ENCODE assay signal across 26 cellular contexts in genomic region chr5:151384106-151384505, GRCh38. TPM values are rescaled to one million over a fixed set of nuclear protein-coding genes. Genes with fewer than 3 reads are reported as not detected.
DNase-seq lines count a peak whose midpoint lies in the region; ATAC-seq and TF ChIP-seq lines count a peak whose summit lies in the region.
"Had no signal": no experiment of that assay in that cellular context is flagged by ENCODE, and none has a peak within 500 bp of the region (broad histone marks: within the 10 kb centered on the region; RNA-seq: fewer than 3 reads in every experiment).

No MANE protein-coding gene starts in this region.

- peak overlapping the region; percentile 91 for H3K27ac ChIP-seq in psoas muscle
- H3K27ac ChIP-seq: ascending aorta, hepatocyte, ovary, SK-N-MC, uterus had no signal

- TF ChIP-seq CTCF in fibroblast of mammary gland (conservative IDR thresholded peaks at IDR 0.05; ENCODE audit: control insufficient read depth, insufficient read depth, low read depth, low read length), result no peak
- no peak for TF ChIP-seq CTCF in psoas muscle (IDR thresholded peaks at IDR 0.05)
- no peak for TF ChIP-seq CTCF in osteocyte (IDR thresholded peaks at IDR 0.05)

- peaks cover 5% of the 10 kb centered on the region for H3K9me3 Mint-ChIP-seq in osteocyte (ENCODE audit: unreplicated experiment)
- H3K9me3 Mint-ChIP-seq: activated B cell treated with CpG ODN at 0.5 μM for 24 hours; activated CD4-positive, alpha-beta memory T cell treated with anti-CD3 and anti-CD28 coated beads for 36 hours; activated naive CD4-positive, alpha-beta T cell treated with anti-CD3 and anti-CD28 coated beads for 36 hours; effector memory CD8-positive, alpha-beta T cell had no signal

- no peak overlapping the region for H3K4me3 ChIP-seq in fibroblast of mammary gland (ENCODE audit: control insufficient read depth, low read depth, low read length)
- H3K4me3 ChIP-seq in psoas muscle, result peak overlapping the region; percentile 37
- H3K4me3 ChIP-seq: ascending aorta, hepatocyte, ovary, SK-N-MC, skin epidermis, uterus had no signal

- no peaks in the 10 kb centered on the region for H3K36me3 Mint-ChIP-seq in osteocyte (ENCODE audit: unreplicated experiment)
- H3K36me3 Mint-ChIP-seq: activated CD4-positive, alpha-beta memory T cell treated with anti-CD3 and anti-CD28 coated beads for 36 hours; CD4-positive, alpha-beta memory T cell; naive thymus-derived CD4-positive, alpha-beta T cell had no signal

- peaks cover 36% of the 10 kb centered on the region for H3K27me3 Mint-ChIP-seq in osteocyte (ENCODE audit: unreplicated experiment)

- ATAC-seq in psoas muscle, result peak; percentile 18 to 53 (median 43)
- ATAC-seq: effector memory CD8-positive, alpha-beta T cell; naive thymus-derived CD4-positive, alpha-beta T cell had no signal

- H3K27me3 ChIP-seq in psoas muscle (ENCODE audit: insufficient read depth in 3 of 3, low read length in 2 of 3), result no peaks in the 10 kb centered on the region
- H3K27me3 ChIP-seq: ascending aorta, hepatocyte, ovary, uterus had no signal

- H3K9me3 ChIP-seq in psoas muscle, result no peaks in the 10 kb centered on the region
- H3K9me3 ChIP-seq: ascending aorta, ovary, uterus had no signal

- WGBS in psoas muscle, 3 donors, result 18 to 33% (median 22%) methylated on average over 2 of the region's 2 CpGs

- no peaks in the 10 kb centered on the region for H3K36me3 ChIP-seq in psoas muscle (ENCODE audit: insufficient read depth in 1 of 2, low read depth in 1 of 2)
- H3K36me3 ChIP-seq: ascending aorta, ovary, uterus had no signal

- H3K27ac Mint-ChIP-seq in osteocyte (ENCODE audit: unreplicated experiment), result no peak overlapping the region
- H3K27ac Mint-ChIP-seq: activated B cell treated with CpG ODN at 0.5 μM for 24 hours; activated CD4-positive, alpha-beta memory T cell treated with anti-CD3 and anti-CD28 coated beads for 36 hours; activated naive CD4-positive, alpha-beta T cell treated with anti-CD3 and anti-CD28 coated beads for 36 hours; CD4-positive, alpha-beta memory T cell; effector memory CD8-positive, alpha-beta T cell; naive thymus-derived CD4-positive, alpha-beta T cell had no signal

- intact Hi-C loops in psoas muscle (cut with DNase I), result loop anchor here (2.0 to 10.0 kb wide), 3 partner anchors 37 to 111 kb away; partner anchors contain the start of gene SLC36A2 (in 1 of the 2)

- no peaks in the 10 kb centered on the region for H3K4me1 Mint-ChIP-seq in osteocyte (ENCODE audit: unreplicated experiment)
- H3K4me1 Mint-ChIP-seq: activated B cell treated with CpG ODN at 0.5 μM for 24 hours; CD4-positive, alpha-beta memory T cell; naive thymus-derived CD4-positive, alpha-beta T cell had no signal

- DNase-seq in ELR (ENCODE audit: low read depth) (peak; percentile 22), OCI-M1 (lab: John Stamatoyannopoulos, UW) (peak; percentile 65), fibroblast of mammary gland (ENCODE audit: low read depth) (peak; percentile 24), psoas muscle (no peak), KG1 (lab: John Stamatoyannopoulos, UW) (no peak), COLO668 (lab: John Stamatoyannopoulos, UW; ENCODE audit: unreplicated experiment) (no peak), osteocyte (ENCODE audit: extremely low spot score, unreplicated experiment) (no peak), DMS114 treated with DMSO at 0.1 percent for 48 hours (lab: John Stamatoyannopoulos, UW; ENCODE audit: unreplicated experiment) (no peak)
- DNase-seq: activated B cell treated with CpG ODN at 0.5 μM for 24 hours; activated CD4-positive, alpha-beta memory T cell treated with anti-CD3 and anti-CD28 coated beads for 36 hours; activated naive CD4-positive, alpha-beta T cell treated with anti-CD3 and anti-CD28 coated beads for 36 hours; CD4-positive, alpha-beta memory T cell; cerebellar nuclear complex; DMS79; effector memory CD8-positive, alpha-beta T cell; naive thymus-derived CD4-positive, alpha-beta T cell; ovary; stimulated activated CD4-positive, alpha-beta T cell treated with anti-CD3 and anti-CD28 coated beads, Interleukin-4, amount 100 ng/mL, for 24 hours; uterus had no signal

- no peak overlapping the region for H3K4me3 Mint-ChIP-seq in osteocyte (ENCODE audit: unreplicated experiment)
- H3K4me3 Mint-ChIP-seq: activated B cell treated with CpG ODN at 0.5 μM for 24 hours; activated CD4-positive, alpha-beta memory T cell treated with anti-CD3 and anti-CD28 coated beads for 36 hours; activated naive CD4-positive, alpha-beta T cell treated with anti-CD3 and anti-CD28 coated beads for 36 hours; CD4-positive, alpha-beta memory T cell; effector memory CD8-positive, alpha-beta T cell; naive thymus-derived CD4-positive, alpha-beta T cell had no signal

- H3K4me1 ChIP-seq in psoas muscle, result peaks cover 18% of the 10 kb centered on the region
- H3K4me1 ChIP-seq: ascending aorta, uterus had no signal

RNA-seq across cellular contexts. Expression of gene SLC36A2, which starts 36.7 kb away (rescaled TPM):
- 10 to 100 TPM; 13.1 to 37.4 (median 21.2) TPM for total RNA-seq in psoas muscle
- polyA plus RNA-seq in psoas muscle, result 1 to 10 TPM; 2.7 to 8.6 (median 5.8) TPM
- total RNA-seq in osteocyte, result not detected in 2 replicates
- total RNA-seq: activated B cell treated with CpG ODN at 0.5 μM for 24 hours; activated CD4-positive, alpha-beta memory T cell treated with anti-CD3 and anti-CD28 coated beads for 36 hours; activated naive CD4-positive, alpha-beta T cell treated with anti-CD3 and anti-CD28 coated beads for 36 hours; CD4-positive, alpha-beta memory T cell; fibroblast of lung; HT-29; LHCN-M2; naive thymus-derived CD4-positive, alpha-beta T cell; ovary; uterus had no signal
- polyA plus RNA-seq: CD4-positive, alpha-beta memory T cell; fibroblast of lung; hepatocyte; naive thymus-derived CD4-positive, alpha-beta T cell; ovary had no signal

Comparison
In these comparisons a context has a peak if more than half of its experiments do, and no peak if none do; other contexts are left out.
1. DNase-seq: peak in ELR (single experiment), OCI-M1 (single experiment) and fibroblast of mammary gland (single experiment); none in psoas muscle (0 of 2), KG1 (single experiment), COLO668 (single experiment), osteocyte (single experiment) and DMS114 treated with DMSO at 0.1 percent for 48 hours (single experiment).
2. RNA of gene SLC36A2, which starts 36.7 kb away (total RNA-seq): 13.1 to 37.4 TPM in psoas muscle; not detected in osteocyte; every median in the first group is over 10 times any median in the second.